Comparison of ENCODE assay signal across 1 cellular context in the genomic region with DNA sequence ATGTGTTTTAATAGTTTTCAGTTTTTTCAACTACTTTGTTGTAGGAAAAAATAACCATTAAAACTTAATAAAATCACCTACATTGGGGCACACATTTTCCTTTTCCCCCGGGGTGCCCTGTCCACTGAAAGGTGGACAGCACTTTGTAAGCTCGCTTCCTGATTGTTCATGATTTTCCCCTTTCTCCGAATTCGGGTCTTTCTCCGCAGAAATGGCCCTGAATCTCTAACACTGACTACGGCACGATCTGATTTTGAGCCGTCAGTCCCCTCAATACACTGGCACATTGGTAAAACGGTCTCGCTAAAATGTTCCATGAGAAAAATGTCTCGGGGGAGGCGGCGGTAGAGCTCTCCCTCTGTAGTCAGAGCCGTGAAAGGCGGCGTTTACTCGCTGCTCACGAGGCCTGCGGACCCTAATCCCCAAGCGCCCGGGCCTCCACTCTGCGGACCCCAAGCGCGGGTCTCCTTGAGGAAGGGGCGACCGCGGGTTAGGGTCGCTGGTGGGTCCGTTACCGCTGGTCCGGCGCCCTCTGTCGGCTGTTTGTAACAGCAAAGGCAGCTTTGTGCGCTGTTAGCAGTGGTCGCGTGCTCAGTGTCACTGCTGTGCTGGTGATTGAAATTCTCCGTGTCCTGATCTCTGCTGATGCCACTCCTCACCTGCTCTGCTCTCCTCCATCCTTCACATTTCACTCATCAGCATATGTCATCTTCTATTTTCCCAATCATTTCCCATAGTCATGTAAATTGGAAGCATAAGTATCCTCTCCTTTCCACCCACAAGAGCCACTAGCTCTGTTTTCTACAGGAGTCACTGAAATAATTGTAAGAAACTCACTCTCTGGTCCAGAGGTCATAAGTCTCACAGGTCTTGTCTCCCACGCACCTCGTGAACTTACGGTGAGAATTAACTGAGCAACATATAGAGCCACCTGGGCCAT.
TF ChIP-seq lines count a peak whose summit lies in the region.

No MANE protein-coding gene starts in this region.

TF ChIP-seq in HepG2, 621 proteins besides CTCF, POLR2A, EP300 and RAD21 (continued from another document and continues in another):
- TF ChIP-seq, protein P1, sequence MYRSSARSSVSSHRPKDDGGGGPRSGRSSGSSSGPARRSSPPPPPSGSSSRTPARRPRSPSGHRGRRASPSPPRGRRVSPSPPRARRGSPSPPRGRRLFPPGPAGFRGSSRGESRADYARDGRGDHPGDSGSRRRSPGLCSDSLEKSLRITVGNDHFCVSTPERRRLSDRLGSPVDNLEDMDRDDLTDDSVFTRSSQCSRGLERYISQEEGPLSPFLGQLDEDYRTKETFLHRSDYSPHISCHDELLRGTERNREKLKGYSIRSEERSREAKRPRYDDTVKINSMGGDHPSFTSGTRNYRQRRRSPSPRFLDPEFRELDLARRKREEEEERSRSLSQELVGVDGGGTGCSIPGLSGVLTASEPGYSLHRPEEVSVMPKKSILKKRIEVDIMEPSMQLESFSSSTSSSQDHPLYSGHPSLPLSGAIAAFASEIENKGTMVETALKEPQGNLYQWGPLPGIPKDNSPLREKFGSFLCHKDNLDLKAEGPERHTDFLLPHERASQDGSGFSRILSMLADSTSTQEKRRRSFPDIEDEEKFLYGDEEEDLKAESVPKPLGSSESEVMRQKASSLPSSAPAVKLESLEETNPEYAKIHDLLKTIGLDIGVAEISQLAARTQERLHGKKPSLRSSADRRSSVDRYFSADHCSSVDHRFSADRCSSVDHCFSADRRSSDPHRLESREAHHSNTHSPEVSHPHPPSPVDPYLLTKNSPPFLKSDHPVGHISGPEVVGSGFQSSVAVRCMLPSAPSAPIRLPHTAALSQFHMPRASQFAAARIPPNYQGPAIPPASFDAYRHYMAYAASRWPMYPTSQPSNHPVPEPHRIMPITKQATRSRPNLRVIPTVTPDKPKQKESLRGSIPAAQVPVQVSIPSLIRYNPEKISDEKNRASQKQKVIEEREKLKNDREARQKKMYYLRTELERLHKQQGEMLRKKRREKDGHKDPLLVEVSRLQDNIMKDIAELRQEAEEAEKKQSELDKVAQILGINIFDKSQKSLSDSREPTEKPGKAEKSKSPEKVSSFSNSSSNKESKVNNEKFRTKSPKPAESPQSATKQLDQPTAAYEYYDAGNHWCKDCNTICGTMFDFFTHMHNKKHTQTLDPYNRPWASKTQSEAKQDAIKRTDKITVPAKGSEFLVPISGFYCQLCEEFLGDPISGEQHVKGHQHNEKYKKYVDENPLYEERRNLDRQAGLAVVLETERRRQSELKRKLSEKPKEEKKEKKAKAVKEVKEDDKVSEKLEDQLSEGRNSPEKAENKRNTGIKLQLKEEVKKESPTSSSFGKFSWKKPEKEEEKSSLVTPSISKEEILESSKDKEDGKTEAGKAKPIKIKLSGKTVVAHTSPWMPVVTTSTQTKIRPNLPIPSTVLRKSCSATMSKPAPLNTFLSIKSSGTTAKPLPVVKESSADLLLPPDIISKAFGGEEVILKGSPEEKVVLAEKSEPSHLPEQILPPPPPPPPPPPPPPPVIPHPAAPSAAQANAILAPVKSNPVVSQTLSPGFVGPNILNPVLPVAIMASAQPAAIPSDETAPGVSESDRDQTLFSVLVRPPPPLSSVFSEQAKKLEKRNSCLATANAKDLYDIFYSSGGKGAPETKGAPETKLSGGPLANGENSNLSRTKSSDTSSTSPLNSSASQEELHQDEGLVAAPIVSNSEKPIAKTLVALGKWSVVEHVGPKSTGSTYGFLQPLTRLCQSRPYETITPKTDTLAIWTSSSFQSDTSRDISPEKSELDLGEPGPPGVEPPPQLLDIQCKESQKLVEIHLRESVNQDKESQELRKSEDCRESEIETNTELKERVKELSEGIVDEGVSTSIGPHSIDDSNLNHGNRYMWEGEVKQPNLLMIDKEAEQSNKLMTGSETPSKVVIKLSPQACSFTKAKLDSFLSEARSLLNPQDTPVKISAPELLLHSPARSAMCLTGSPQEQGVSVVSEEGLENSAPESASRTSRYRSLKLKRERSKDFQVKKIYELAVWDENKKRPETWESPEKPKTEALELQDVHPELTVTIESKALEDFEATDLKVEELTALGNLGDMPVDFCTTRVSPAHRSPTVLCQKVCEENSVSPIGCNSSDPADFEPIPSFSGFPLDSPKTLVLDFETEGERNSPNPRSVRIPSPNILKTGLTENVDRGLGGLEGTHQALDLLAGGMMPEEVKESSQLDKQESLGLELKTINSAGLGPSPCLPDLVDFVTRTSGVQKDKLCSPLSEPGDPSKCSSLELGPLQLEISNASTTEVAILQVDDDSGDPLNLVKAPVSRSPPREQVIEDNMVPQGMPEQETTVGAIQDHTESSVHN (CRISPR knock-in tag; IDR thresholded peaks at IDR 0.05): no peak
- no peak for TF ChIP-seq ATF7 (IDR thresholded peaks at IDR 0.05)
- TF ChIP-seq ATF7 (CRISPR knock-in tag; IDR thresholded peaks at IDR 0.05): no peak
- TF ChIP-seq REPIN1 (CRISPR knock-in tag; IDR thresholded peaks at IDR 0.05; ENCODE audit: borderline replicate concordance, low read depth): no peak
- no peak for TF ChIP-seq NKX3-1 (CRISPR knock-in tag; IDR thresholded peaks at IDR 0.05)
- TF ChIP-seq, protein P2, sequence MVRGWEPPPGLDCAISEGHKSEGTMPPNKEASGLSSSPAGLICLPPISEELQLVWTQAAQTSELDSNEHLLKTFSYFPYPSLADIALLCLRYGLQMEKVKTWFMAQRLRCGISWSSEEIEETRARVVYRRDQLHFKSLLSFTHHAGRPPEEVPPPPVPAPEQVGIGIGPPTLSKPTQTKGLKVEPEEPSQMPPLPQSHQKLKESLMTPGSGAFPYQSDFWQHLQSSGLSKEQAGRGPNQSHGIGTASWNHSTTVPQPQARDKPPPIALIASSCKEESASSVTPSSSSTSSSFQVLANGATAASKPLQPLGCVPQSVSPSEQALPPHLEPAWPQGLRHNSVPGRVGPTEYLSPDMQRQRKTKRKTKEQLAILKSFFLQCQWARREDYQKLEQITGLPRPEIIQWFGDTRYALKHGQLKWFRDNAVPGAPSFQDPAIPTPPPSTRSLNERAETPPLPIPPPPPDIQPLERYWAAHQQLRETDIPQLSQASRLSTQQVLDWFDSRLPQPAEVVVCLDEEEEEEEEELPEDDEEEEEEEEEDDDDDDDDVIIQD (CRISPR knock-in tag; IDR thresholded peaks at IDR 0.05; ENCODE audit: low read depth): no peak
- TF ChIP-seq, protein P3, sequence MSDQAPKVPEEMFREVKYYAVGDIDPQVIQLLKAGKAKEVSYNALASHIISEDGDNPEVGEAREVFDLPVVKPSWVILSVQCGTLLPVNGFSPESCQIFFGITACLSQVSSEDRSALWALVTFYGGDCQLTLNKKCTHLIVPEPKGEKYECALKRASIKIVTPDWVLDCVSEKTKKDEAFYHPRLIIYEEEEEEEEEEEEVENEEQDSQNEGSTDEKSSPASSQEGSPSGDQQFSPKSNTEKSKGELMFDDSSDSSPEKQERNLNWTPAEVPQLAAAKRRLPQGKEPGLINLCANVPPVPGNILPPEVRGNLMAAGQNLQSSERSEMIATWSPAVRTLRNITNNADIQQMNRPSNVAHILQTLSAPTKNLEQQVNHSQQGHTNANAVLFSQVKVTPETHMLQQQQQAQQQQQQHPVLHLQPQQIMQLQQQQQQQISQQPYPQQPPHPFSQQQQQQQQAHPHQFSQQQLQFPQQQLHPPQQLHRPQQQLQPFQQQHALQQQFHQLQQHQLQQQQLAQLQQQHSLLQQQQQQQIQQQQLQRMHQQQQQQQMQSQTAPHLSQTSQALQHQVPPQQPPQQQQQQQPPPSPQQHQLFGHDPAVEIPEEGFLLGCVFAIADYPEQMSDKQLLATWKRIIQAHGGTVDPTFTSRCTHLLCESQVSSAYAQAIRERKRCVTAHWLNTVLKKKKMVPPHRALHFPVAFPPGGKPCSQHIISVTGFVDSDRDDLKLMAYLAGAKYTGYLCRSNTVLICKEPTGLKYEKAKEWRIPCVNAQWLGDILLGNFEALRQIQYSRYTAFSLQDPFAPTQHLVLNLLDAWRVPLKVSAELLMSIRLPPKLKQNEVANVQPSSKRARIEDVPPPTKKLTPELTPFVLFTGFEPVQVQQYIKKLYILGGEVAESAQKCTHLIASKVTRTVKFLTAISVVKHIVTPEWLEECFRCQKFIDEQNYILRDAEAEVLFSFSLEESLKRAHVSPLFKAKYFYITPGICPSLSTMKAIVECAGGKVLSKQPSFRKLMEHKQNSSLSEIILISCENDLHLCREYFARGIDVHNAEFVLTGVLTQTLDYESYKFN (CRISPR knock-in tag; conservative IDR thresholded peaks at IDR 0.05): no peak
- TF ChIP-seq CREB1 (IDR thresholded peaks at IDR 0.05): no peak
- no peak for TF ChIP-seq CREB1 (CRISPR knock-in tag; IDR thresholded peaks at IDR 0.05)
- TF ChIP-seq BRD4 (CRISPR knock-in tag; IDR thresholded peaks at IDR 0.05): no peak
- TF ChIP-seq XRCC5 (optimal IDR thresholded peaks at IDR 0.05; ENCODE audit: low read length): no peak
- TF ChIP-seq ZNF660 (CRISPR knock-in tag; IDR thresholded peaks at IDR 0.05; ENCODE audit: borderline replicate concordance, low read depth): no peak
- TF ChIP-seq MEIS2 (CRISPR knock-in tag; IDR thresholded peaks at IDR 0.05): 0 out of 2 replicates have a peak, but pooled peaks have one; percentile 25
- no peak for TF ChIP-seq MTF1 (CRISPR knock-in tag; IDR thresholded peaks at IDR 0.05)
- TF ChIP-seq, protein P4, sequence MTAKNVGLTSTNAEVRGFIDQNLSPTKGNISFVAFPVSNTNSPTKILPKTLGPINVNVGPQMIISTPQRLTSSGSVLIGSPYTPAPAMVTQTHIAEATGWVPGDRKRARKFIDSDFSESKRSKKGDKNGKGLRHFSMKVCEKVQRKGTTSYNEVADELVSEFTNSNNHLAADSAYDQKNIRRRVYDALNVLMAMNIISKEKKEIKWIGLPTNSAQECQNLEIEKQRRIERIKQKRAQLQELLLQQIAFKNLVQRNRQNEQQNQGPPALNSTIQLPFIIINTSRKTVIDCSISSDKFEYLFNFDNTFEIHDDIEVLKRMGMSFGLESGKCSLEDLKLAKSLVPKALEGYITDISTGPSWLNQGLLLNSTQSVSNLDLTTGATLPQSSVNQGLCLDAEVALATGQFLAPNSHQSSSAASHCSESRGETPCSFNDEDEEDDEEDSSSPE (CRISPR knock-in tag; IDR thresholded peaks at IDR 0.05): no peak
- no peak for TF ChIP-seq RFXANK (CRISPR knock-in tag; IDR thresholded peaks at IDR 0.05)
- TF ChIP-seq ZNF782 (CRISPR knock-in tag; IDR thresholded peaks at IDR 0.05; ENCODE audit: borderline replicate concordance): no peak
- no peak for TF ChIP-seq HDAC6 (IDR thresholded peaks at IDR 0.05; ENCODE audit: low read depth, low read length)
- no peak for TF ChIP-seq NFE2 (CRISPR knock-in tag; IDR thresholded peaks at IDR 0.05)
- no peak for TF ChIP-seq ZMYM4 (CRISPR knock-in tag; IDR thresholded peaks at IDR 0.05)
- TF ChIP-seq, protein P5, sequence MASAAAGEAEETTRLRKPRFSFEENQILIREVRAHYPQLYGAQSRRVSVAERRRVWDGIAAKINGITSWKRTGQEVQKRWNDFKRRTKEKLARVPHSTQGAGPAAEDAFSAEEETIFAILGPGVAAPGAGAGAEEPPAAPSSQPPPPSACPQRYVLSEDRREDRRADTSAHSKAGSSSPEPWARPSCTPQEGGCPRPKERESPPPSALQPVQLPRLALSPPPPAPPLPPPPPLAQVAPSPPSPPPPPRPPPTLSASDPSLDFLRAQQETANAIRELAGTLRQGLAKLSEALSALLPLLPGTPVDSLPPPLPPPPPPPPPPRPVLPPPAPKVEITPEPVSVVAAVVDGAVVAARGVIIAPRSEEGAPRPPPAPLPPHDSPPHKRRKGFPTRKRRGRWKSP (CRISPR knock-in tag; IDR thresholded peaks at IDR 0.05): no peak
- TF ChIP-seq SALL1 (CRISPR knock-in tag; IDR thresholded peaks at IDR 0.05): peak; percentile 36
- TF ChIP-seq ZNF432 (CRISPR knock-in tag; IDR thresholded peaks at IDR 0.05; ENCODE audit: borderline replicate concordance): no peak
- no peak for TF ChIP-seq ZNF44 (CRISPR knock-in tag; IDR thresholded peaks at IDR 0.05)
- no peak for TF ChIP-seq MBNL3 (CRISPR knock-in tag; conservative IDR thresholded peaks at IDR 0.05)
- TF ChIP-seq, protein P6, sequence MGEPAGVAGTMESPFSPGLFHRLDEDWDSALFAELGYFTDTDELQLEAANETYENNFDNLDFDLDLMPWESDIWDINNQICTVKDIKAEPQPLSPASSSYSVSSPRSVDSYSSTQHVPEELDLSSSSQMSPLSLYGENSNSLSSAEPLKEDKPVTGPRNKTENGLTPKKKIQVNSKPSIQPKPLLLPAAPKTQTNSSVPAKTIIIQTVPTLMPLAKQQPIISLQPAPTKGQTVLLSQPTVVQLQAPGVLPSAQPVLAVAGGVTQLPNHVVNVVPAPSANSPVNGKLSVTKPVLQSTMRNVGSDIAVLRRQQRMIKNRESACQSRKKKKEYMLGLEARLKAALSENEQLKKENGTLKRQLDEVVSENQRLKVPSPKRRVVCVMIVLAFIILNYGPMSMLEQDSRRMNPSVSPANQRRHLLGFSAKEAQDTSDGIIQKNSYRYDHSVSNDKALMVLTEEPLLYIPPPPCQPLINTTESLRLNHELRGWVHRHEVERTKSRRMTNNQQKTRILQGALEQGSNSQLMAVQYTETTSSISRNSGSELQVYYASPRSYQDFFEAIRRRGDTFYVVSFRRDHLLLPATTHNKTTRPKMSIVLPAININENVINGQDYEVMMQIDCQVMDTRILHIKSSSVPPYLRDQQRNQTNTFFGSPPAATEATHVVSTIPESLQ (CRISPR knock-in tag; conservative IDR thresholded peaks at IDR 0.05): no peak
- TF ChIP-seq, protein P7, sequence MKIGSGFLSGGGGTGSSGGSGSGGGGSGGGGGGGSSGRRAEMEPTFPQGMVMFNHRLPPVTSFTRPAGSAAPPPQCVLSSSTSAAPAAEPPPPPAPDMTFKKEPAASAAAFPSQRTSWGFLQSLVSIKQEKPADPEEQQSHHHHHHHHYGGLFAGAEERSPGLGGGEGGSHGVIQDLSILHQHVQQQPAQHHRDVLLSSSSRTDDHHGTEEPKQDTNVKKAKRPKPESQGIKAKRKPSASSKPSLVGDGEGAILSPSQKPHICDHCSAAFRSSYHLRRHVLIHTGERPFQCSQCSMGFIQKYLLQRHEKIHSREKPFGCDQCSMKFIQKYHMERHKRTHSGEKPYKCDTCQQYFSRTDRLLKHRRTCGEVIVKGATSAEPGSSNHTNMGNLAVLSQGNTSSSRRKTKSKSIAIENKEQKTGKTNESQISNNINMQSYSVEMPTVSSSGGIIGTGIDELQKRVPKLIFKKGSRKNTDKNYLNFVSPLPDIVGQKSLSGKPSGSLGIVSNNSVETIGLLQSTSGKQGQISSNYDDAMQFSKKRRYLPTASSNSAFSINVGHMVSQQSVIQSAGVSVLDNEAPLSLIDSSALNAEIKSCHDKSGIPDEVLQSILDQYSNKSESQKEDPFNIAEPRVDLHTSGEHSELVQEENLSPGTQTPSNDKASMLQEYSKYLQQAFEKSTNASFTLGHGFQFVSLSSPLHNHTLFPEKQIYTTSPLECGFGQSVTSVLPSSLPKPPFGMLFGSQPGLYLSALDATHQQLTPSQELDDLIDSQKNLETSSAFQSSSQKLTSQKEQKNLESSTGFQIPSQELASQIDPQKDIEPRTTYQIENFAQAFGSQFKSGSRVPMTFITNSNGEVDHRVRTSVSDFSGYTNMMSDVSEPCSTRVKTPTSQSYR (CRISPR knock-in tag; IDR thresholded peaks at IDR 0.05; ENCODE audit: borderline replicate concordance): no peak
- TF ChIP-seq NCOA2 (CRISPR knock-in tag; IDR thresholded peaks at IDR 0.05): no peak
- no peak for TF ChIP-seq ZNF160 (CRISPR knock-in tag; IDR thresholded peaks at IDR 0.05)
- no peak for TF ChIP-seq TGIF2 (CRISPR knock-in tag; IDR thresholded peaks at IDR 0.05)
- no peak for TF ChIP-seq RBM22 (optimal IDR thresholded peaks at IDR 0.05; ENCODE audit: low read length)
- TF ChIP-seq, protein P8, sequence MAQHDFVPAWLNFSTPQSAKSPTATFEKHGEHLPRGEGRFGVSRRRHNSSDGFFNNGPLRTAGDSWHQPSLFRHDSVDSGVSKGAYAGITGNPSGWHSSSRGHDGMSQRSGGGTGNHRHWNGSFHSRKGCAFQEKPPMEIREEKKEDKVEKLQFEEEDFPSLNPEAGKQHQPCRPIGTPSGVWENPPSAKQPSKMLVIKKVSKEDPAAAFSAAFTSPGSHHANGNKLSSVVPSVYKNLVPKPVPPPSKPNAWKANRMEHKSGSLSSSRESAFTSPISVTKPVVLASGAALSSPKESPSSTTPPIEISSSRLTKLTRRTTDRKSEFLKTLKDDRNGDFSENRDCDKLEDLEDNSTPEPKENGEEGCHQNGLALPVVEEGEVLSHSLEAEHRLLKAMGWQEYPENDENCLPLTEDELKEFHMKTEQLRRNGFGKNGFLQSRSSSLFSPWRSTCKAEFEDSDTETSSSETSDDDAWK (CRISPR knock-in tag; IDR thresholded peaks at IDR 0.05): no peak
- no peak for TF ChIP-seq SP1 (IDR thresholded peaks at IDR 0.05)
- TF ChIP-seq SP1 (CRISPR knock-in tag; IDR thresholded peaks at IDR 0.05): no peak
